ENCODE assay signal across 24 cellular contexts in the genomic region with DNA sequence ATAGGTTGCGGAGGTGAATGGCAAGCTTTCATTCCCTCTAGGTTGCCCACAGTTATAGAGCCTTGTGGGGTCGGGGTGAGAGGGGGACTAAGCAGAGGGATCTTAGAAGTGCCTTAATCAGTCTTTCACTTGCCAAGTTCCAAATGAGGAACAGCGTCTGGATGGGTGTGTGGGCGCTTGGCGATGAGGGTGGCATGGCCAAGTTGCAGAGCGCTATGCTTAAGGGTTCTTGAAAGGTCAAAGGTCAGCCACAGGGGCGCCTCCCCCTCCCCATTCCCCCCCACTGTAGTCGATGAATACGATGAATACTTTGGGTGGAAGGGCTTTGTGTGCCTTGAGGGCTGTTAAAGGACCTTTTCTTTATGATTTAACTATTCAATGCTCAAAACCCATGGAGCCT.
"Had no signal": no experiment of that assay in that cellular context is flagged by ENCODE, and none has a peak within 500 bp of the region (broad histone marks: within the 10 kb centered on the region; RNA-seq: fewer than 3 reads in every experiment).

No MANE protein-coding gene starts in this region.

- H3K4me3 ChIP-seq: lung, prostate gland, right atrium auricular region, skin epidermis, tibial nerve, uterus had no signal

- H3K27ac ChIP-seq: epithelial cell of prostate, foreskin keratinocyte, prostate gland, right atrium auricular region, tibial nerve, uterus had no signal

- H3K36me3 ChIP-seq: prostate gland, right atrium auricular region, tibial nerve, uterus had no signal

- FAIRE-seq: keratinocyte, TTC549 had no signal

- ATAC-seq: activated naive CD8-positive, alpha-beta T cell treated with anti-CD3 and anti-CD28 coated beads, Interleukin-2, amount 50 U/mL, for 24 hours; foreskin keratinocyte; left lobe of liver had no signal

- H3K4me1 ChIP-seq: foreskin keratinocyte, prostate gland had no signal

- H3K27me3 ChIP-seq: foreskin keratinocyte, right atrium auricular region, tibial nerve, uterus had no signal

- DNase-seq: activated B cell treated with CpG ODN at 0.5 μM for 24 hours; activated CD4-positive, alpha-beta memory T cell treated with anti-CD3 and anti-CD28 coated beads, Interleukin-2, amount 10 ng/mL, durations not matched to agents 7 days and 5 days; activated CD4-positive, alpha-beta T cell treated with anti-CD3 and anti-CD28 coated beads for 4 hours; activated naive CD4-positive, alpha-beta T cell treated with anti-CD3 and anti-CD28 coated beads for 36 hours; activated naive CD8-positive, alpha-beta T cell treated with anti-CD3 and anti-CD28 coated beads, Interleukin-2, amount 50 U/mL, for 24 hours; activated T-cell treated with anti-CD3 and anti-CD28 coated beads, Interleukin-2, amount 50 U/mL, for 1 hour; anterior cingulate cortex; caudate nucleus; endodermal cell; foreskin keratinocyte; glutamatergic neuron; midbrain; stimulated activated CD4-positive, alpha-beta T cell treated with anti-CD3 and anti-CD28 coated beads, Interleukin-15, amount 100 ng/mL, for 24 hours; stimulated activated CD4-positive, alpha-beta T cell treated with anti-CD3 and anti-CD28 coated beads, Interleukin-2, amount 100 ng/mL, for 48 hours; uterus had no signal

- H3K9me3 ChIP-seq: prostate gland, right atrium auricular region, tibial nerve, uterus had no signal
